Comparison of ENCODE assay signal across 2 cellular contexts in the genomic region with DNA sequence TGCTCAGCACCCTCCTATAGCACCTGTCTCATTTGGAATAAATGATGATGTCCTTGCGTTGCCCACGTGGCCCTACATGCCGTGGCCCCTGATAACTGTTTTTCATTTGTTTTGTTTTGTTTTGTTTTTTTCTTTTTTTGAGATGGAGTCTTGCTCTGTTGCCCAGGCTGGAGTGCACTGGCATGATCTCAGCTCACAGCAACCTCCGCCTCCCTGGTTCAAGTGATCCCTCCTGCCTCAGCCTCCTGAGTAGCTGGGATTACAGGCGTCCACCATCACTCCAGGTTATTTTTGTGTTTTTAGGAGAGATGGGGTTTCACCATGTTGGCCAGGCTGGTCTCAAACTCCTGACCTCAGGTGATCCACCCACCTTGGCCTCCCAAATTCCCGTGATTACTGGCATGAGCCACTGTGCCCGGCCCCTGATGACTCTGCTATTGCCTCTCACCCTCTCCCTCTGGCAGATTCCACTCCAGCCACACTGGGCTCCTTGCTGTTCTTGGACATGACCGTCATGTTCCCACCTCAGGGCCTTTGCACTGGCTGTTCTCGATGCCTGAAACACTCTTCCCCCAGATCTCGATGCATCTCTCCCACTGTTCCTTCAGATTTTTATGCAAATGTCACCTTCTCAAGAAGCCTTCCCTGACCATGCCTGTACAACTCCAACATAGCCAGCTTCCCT.
A peak's percentile ranks its signal among the peaks of the same experiment; 100 is the strongest.
TF ChIP-seq lines count a peak whose summit lies in the region.

No MANE protein-coding gene starts in this region.

TF ChIP-seq in HEK293, 187 proteins besides CTCF, POLR2A, EP300 and RAD21 (continues in another document):
- TF ChIP-seq ZNF501 (tag by site-specific recombination; IDR thresholded peaks at IDR 0.05) (no peak), ZNF292 (tag by site-specific recombination; IDR thresholded peaks at IDR 0.05; ENCODE audit: borderline replicate concordance, low read depth) (no peak), PRDM4 (tag by site-specific recombination; IDR thresholded peaks at IDR 0.05) (no peak), MZF1 (tag by site-specific recombination; IDR thresholded peaks at IDR 0.05; ENCODE audit: borderline replicate concordance) (no peak), ZNF629 (tag by site-specific recombination; IDR thresholded peaks at IDR 0.05) (no peak), ZNF23 (tag by site-specific recombination; IDR thresholded peaks at IDR 0.05; ENCODE audit: borderline replicate concordance) (no peak), ZNF114 (tag by site-specific recombination; IDR thresholded peaks at IDR 0.05) (no peak), IKZF3 (tag by site-specific recombination; IDR thresholded peaks at IDR 0.05) (no peak), ZNF121 (tag by site-specific recombination; IDR thresholded peaks at IDR 0.05) (peak; percentile 71), SETDB1 (IDR thresholded peaks at IDR 0.05; ENCODE audit: insufficient read length, low read length) (no peak), INSM2 (tag by site-specific recombination; IDR thresholded peaks at IDR 0.05) (no peak), ZNF280C (tag by site-specific recombination; IDR thresholded peaks at IDR 0.05) (no peak), ZNF473 (tag by site-specific recombination; IDR thresholded peaks at IDR 0.05) (no peak), ZNF2 (tag by site-specific recombination; IDR thresholded peaks at IDR 0.05) (no peak), HOXA7 (CRISPR knock-in tag; IDR thresholded peaks at IDR 0.05; ENCODE audit: borderline replicate concordance) (no peak), HOXC10 (CRISPR knock-in tag; IDR thresholded peaks at IDR 0.05) (no peak), ZFHX2 (tag by site-specific recombination; conservative IDR thresholded peaks at IDR 0.05) (no peak)
- TF ChIP-seq, protein P1, sequence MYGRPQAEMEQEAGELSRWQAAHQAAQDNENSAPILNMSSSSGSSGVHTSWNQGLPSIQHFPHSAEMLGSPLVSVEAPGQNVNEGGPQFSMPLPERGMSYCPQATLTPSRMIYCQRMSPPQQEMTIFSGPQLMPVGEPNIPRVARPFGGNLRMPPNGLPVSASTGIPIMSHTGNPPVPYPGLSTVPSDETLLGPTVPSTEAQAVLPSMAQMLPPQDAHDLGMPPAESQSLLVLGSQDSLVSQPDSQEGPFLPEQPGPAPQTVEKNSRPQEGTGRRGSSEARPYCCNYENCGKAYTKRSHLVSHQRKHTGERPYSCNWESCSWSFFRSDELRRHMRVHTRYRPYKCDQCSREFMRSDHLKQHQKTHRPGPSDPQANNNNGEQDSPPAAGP (tag by site-specific recombination; IDR thresholded peaks at IDR 0.05) = no peak

TF ChIP-seq in H1, 55 proteins besides CTCF, POLR2A, EP300 and RAD21:
- TF ChIP-seq KDM1A (IDR thresholded peaks at IDR 0.05; ENCODE audit: borderline replicate concordance, low read length) (0 out of 2 replicates have a peak, but pooled peaks have one; percentile 34), JUN (IDR thresholded peaks at IDR 0.05; ENCODE audit: low read depth, low read length) (no peak)
